In the genomic region with DNA sequence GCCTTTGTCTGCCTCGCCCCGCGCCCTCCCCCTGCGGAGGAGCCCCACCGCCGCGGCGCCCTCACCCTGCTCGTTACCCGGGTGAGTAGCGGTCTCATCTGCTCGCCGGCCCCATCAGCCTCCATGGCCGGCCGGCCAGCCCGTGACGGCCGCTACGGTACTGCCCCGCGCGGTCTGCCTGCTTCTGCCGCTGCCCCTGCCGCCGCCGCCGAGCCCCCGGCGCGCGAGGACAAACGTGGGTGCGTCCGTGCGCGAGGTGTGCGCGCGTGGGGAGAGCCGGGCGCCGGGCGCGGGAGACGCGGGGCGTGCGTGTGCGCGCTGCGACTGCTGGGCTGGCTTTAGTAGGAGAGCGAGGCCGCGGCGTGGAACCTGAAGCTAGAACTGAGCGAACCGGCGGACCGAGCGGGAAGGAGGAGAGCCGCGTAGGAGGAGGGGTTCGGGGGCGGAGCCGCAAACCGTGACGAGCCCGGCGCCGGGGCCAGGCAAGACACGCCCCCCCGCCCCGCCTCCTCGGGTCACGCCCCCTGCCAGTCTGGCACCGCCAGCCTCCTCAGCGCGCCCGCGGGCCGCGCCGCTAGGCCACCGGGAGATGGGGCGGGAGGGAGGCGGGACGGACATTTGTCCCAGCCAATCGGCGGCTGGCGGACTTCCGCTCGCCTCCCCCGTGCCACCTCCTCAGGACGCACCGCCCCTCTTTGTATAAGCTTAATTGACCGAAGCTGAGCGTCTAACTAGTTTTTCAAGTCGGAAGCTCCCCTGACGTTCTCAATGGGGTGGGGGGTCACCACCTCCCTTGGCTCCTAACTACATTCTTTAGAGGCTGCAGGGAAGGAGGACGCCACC, we compare ENCODE assay signal across 8 cellular contexts. TPM values are rescaled to one million over a fixed set of nuclear protein-coding genes. Genes with fewer than 3 reads are reported as not detected.
DNase-seq lines count a peak whose midpoint lies in the region; ATAC-seq and TF ChIP-seq lines count a peak whose summit lies in the region.

A gene (minus strand): TSS at position 383 of the 843 bp plus-strand sequence. CDS start 258 bp downstream, at position 125.

- peak; percentile 92 for ATAC-seq in RWPE2 (ENCODE audit: low read depth)

- no peaks in the 10 kb centered on the region for H3K27me3 ChIP-seq in RWPE2 (ENCODE audit: insufficient read depth, poor library complexity, severe bottlenecking)

- TF ChIP-seq CTCF in RWPE2 (IDR thresholded peaks at IDR 0.05; ENCODE audit: poor library complexity, severe bottlenecking) (no peak), fibroblast of pulmonary artery (IDR thresholded peaks at IDR 0.05; ENCODE audit: low read length, missing control alignments) (no peak), nephron (IDR thresholded peaks at IDR 0.05; ENCODE audit: unreplicated experiment in 3 of 3) (no peak)

- H3K4me1 ChIP-seq in RWPE2 (ENCODE audit: insufficient read depth, poor library complexity, severe bottlenecking): peaks cover 17% of the 10 kb centered on the region

- H3K4me3 ChIP-seq in RWPE2 (ENCODE audit: severe bottlenecking) (peak within 1 kb of the TSS; percentile 80), fibroblast of pulmonary artery (replicated peaks; ENCODE audit: low read depth, low read length) (peak within 1 kb of the TSS; percentile 73)

- DNase-seq in EH (ENCODE audit: low read depth) (peak; percentile 96), H4 (ENCODE audit: low spot score) (peak; percentile 81), LoVo (ENCODE audit: low spot score) (peak; percentile 94), RWPE2 (ENCODE audit: low spot score) (peak; percentile 96), fibroblast of pulmonary artery (ENCODE audit: low read depth) (peak; percentile 96)
- peak; percentile 98 for DNase-seq in activated T-helper 9 cell treated with anti-CD3 and anti-CD28 coated beads, Interleukin-2, amount 50 U/mL, for 16 hours (ENCODE audit: low read depth)

- H3K4me1 Mint-ChIP-seq in nephron: peaks cover 31% of the 10 kb centered on the region
- H3K4me1 Mint-ChIP-seq in stimulated activated naive CD8-positive, alpha-beta T cell treated with anti-CD3 and anti-CD28 coated beads, Interleukin-15, Interleukin-2, amounts not matched to agents 100 ng/mL and 50 ng/mL, for 24 hours (ENCODE audit: low read depth): peaks cover 38% of the 10 kb centered on the region

- H3K9me3 Mint-ChIP-seq in nephron: no peaks in the 10 kb centered on the region
- H3K9me3 Mint-ChIP-seq in stimulated activated naive CD8-positive, alpha-beta T cell treated with anti-CD3 and anti-CD28 coated beads, Interleukin-15, Interleukin-2, amounts not matched to agents 100 ng/mL and 50 ng/mL, for 24 hours: no peaks in the 10 kb centered on the region

- peak within 1 kb of the TSS; percentile 90 to 97 (median 96) for H3K27ac Mint-ChIP-seq in nephron
- peak within 1 kb of the TSS; percentile 80 for H3K27ac Mint-ChIP-seq in stimulated activated naive CD8-positive, alpha-beta T cell treated with anti-CD3 and anti-CD28 coated beads, Interleukin-15, Interleukin-2, amounts not matched to agents 100 ng/mL and 50 ng/mL, for 24 hours

- peaks cover 5% of the 10 kb centered on the region for H3K36me3 Mint-ChIP-seq in nephron (ENCODE audit: low read depth)
- peaks cover 24% of the 10 kb centered on the region for H3K36me3 Mint-ChIP-seq in stimulated activated naive CD8-positive, alpha-beta T cell treated with anti-CD3 and anti-CD28 coated beads, Interleukin-15, Interleukin-2, amounts not matched to agents 100 ng/mL and 50 ng/mL, for 24 hours (ENCODE audit: low read depth)

- peak within 1 kb of the TSS; percentile 63 for H3K27ac ChIP-seq in RWPE2 (ENCODE audit: poor library complexity, severe bottlenecking)

- H3K36me3 ChIP-seq in RWPE2 (ENCODE audit: low read depth): peaks cover 11% of the 10 kb centered on the region

- peak within 1 kb of the TSS; percentile 98 to 99 (median 98) for H3K4me3 Mint-ChIP-seq in nephron
- H3K4me3 Mint-ChIP-seq in stimulated activated naive CD8-positive, alpha-beta T cell treated with anti-CD3 and anti-CD28 coated beads, Interleukin-15, Interleukin-2, amounts not matched to agents 100 ng/mL and 50 ng/mL, for 24 hours: peak within 1 kb of the TSS; percentile 89

- H3K27me3 Mint-ChIP-seq in nephron (ENCODE audit: low read depth): no peaks in the 10 kb centered on the region
- no peaks in the 10 kb centered on the region for H3K27me3 Mint-ChIP-seq in stimulated activated naive CD8-positive, alpha-beta T cell treated with anti-CD3 and anti-CD28 coated beads, Interleukin-15, Interleukin-2, amounts not matched to agents 100 ng/mL and 50 ng/mL, for 24 hours

- no peaks in the 10 kb centered on the region for H3K9me3 ChIP-seq in RWPE2 (ENCODE audit: severe bottlenecking)

RNA-seq across cellular contexts. Expression of the gene that starts here (rescaled TPM):
- 9.0 and 11.4 TPM in 2 replicates for total RNA-seq in H4 (2014; rRNA removed; shearing (Covaris generic))

Comparison
In these comparisons a context has a peak if more than half of its experiments do, and no peak if none do; other contexts are left out.
1. Peak in every context shown above with its lines: DNase-seq, ATAC-seq, H3K4me3 ChIP-seq and H3K27ac ChIP-seq.